6 cellular contexts compared by ENCODE assay signal in the genomic region with DNA sequence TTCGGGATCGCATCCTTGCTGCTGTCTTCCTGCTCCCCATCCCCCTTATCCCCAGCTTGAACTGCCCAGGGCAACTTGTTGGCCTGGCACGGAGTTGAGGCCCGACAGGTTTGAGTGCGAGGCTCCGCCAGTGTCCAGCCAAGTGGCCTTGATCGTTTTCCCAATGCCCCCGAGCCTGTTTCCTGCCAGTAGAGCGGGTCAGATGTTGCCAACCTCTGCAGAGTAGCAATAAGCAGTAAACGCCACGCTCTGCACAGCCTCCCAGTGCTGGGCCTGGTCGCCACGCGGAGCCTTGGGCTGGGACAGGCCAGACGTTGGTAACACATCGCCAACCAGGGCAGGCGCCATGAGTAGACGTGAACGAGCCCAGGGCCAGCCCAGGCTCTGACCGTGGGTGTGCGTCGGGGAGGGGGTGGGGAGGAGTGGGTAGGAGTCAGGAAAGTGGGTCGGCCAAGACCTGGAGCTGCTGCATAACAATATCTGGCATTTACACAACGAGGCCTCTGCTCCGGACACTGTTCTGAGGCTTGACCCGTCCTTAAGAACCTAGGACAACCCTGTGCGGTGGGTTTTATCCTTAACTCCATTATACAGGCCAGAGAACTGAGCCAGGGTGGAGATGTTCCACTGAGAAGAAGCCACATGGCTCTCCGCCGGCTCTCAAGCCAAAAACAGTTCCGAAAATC. TPM values are rescaled to one million over a fixed set of nuclear protein-coding genes. Genes with fewer than 3 reads are reported as not detected.
DNase-seq lines count a peak whose midpoint lies in the region; ATAC-seq and TF ChIP-seq lines count a peak whose summit lies in the region.

No MANE protein-coding gene starts in this region.

- peaks cover 11% of the 10 kb centered on the region for H3K4me1 ChIP-seq in mucosa of descending colon (ENCODE audit: low read depth)

- POLR2A ChIA-PET in activated naive CD8-positive, alpha-beta T cell treated with anti-CD3 and anti-CD28 coated beads, Interleukin-2, amount 10 ng/mL, durations not matched to agents 7 days and 5 days (lab: Charles Lee) = interaction anchor here (0.9 to 3.4 kb wide), 13 partner anchors 8 to 589 kb away, joined by 3 to 41 read pairs (median 6); partner anchors contain the start of genes ACY1, DUSP7, MANF and PARP3

- intact Hi-C loops in mucosa of descending colon (cut with DNase I, micrococcal nuclease) = no loop called here

- peak overlapping the region; percentile 89 for H3K4me3 Mint-ChIP-seq in activated naive CD8-positive, alpha-beta T cell treated with anti-CD3 and anti-CD28 coated beads, Interleukin-2, amount 10 ng/mL, durations not matched to agents 7 days and 5 days

- H3K27me3 Mint-ChIP-seq in activated naive CD8-positive, alpha-beta T cell treated with anti-CD3 and anti-CD28 coated beads, Interleukin-2, amount 10 ng/mL, durations not matched to agents 7 days and 5 days = no peaks in the 10 kb centered on the region

- H3K9me3 Mint-ChIP-seq in activated naive CD8-positive, alpha-beta T cell treated with anti-CD3 and anti-CD28 coated beads, Interleukin-2, amount 10 ng/mL, durations not matched to agents 7 days and 5 days = no peaks in the 10 kb centered on the region

- H3K36me3 Mint-ChIP-seq in activated naive CD8-positive, alpha-beta T cell treated with anti-CD3 and anti-CD28 coated beads, Interleukin-2, amount 10 ng/mL, durations not matched to agents 7 days and 5 days = no peaks in the 10 kb centered on the region

- peak overlapping the region; percentile 90 for H3K27ac Mint-ChIP-seq in activated naive CD8-positive, alpha-beta T cell treated with anti-CD3 and anti-CD28 coated beads, Interleukin-2, amount 10 ng/mL, durations not matched to agents 7 days and 5 days

- ATAC-seq in activated naive CD8-positive, alpha-beta T cell treated with anti-CD3 and anti-CD28 coated beads, Interleukin-2, amount 10 ng/mL, durations not matched to agents 7 days and 5 days (ENCODE audit: low read depth) = peak; percentile 9
- peak; percentile 33 for ATAC-seq in mucosa of descending colon

- H3K36me3 ChIP-seq in mucosa of descending colon (ENCODE audit: low read depth) = no peaks in the 10 kb centered on the region

- TF ChIP-seq CTCF in mucosa of descending colon (IDR thresholded peaks at IDR 0.05) = peak; percentile 2

- peak; percentile 49 for DNase-seq in stimulated activated CD4-positive, alpha-beta T cell treated with anti-CD3 and anti-CD28 coated beads, Interleukin-15, amount 100 ng/mL, for 24 hours
- no peak for DNase-seq in stimulated activated CD4-positive, alpha-beta T cell treated with anti-CD3 and anti-CD28 coated beads, Interleukin-12 subunit alpha, Interleukin-12 subunit beta, amount 100 ng/mL, for 4 hours
- DNase-seq in activated naive CD8-positive, alpha-beta T cell treated with anti-CD3 and anti-CD28 coated beads, Interleukin-2, amount 10 ng/mL, durations not matched to agents 7 days and 5 days = no peak
- peak; percentile 49 to 81 (median 72) for DNase-seq in mucosa of descending colon
- no peak for DNase-seq in activated gamma-delta T cell treated with Interleukin-2 at 50 U/mL for 16 hours
- DNase-seq in COLO829 (ENCODE audit: low spot score) = no peak

- peaks cover 30% of the 10 kb centered on the region for H3K4me1 Mint-ChIP-seq in activated naive CD8-positive, alpha-beta T cell treated with anti-CD3 and anti-CD28 coated beads, Interleukin-2, amount 10 ng/mL, durations not matched to agents 7 days and 5 days

- no peaks in the 10 kb centered on the region for H3K9me3 ChIP-seq in mucosa of descending colon

- H3K4me3 ChIP-seq in mucosa of descending colon = peak overlapping the region; percentile 15

RNA-seq across cellular contexts. Expression of gene ABHD14A, which starts 0.4 kb away (rescaled TPM):
- total RNA-seq in activated naive CD8-positive, alpha-beta T cell treated with anti-CD3 and anti-CD28 coated beads, Interleukin-2, amount 10 ng/mL, durations not matched to agents 7 days and 5 days = 10 to 100 TPM; 11.3 to 15.9 TPM
- 10 to 100 TPM in 1 of 3 donors, 1 to 10 TPM in 2; 6.3 to 14.8 (median 9.1) TPM for total RNA-seq in mucosa of descending colon

RNA-seq across cellular contexts. Expression of gene ABHD14B, which starts 0.6 kb away (rescaled TPM):
- total RNA-seq in activated naive CD8-positive, alpha-beta T cell treated with anti-CD3 and anti-CD28 coated beads, Interleukin-2, amount 10 ng/mL, durations not matched to agents 7 days and 5 days = 10 to 100 TPM; 49.6 to 54.3 TPM
- 10 to 100 TPM; 63.4 to 84.0 (median 81.0) TPM for total RNA-seq in mucosa of descending colon

RNA-seq across cellular contexts. Expression of gene PCBP4, which starts 7.2 kb away (rescaled TPM):
- total RNA-seq in activated naive CD8-positive, alpha-beta T cell treated with anti-CD3 and anti-CD28 coated beads, Interleukin-2, amount 10 ng/mL, durations not matched to agents 7 days and 5 days = 10 to 100 TPM; 17.8 to 18.2 TPM
- 10 to 100 TPM; 17.8 to 41.9 (median 25.9) TPM for total RNA-seq in mucosa of descending colon

RNA-seq across cellular contexts. Expression of gene ACY1, which starts 8.9 kb away (rescaled TPM):
- total RNA-seq in activated naive CD8-positive, alpha-beta T cell treated with anti-CD3 and anti-CD28 coated beads, Interleukin-2, amount 10 ng/mL, durations not matched to agents 7 days and 5 days = 10 to 100 TPM; 15.8 to 17.1 TPM
- 100 to 1,000 TPM in 2 of 3 donors, 10 to 100 TPM in 1; 79.9 to 180 (median 133) TPM for total RNA-seq in mucosa of descending colon

RNA-seq across cellular contexts. Expression of gene GPR62, which starts 19.2 kb away (rescaled TPM):
- total RNA-seq in activated naive CD8-positive, alpha-beta T cell treated with anti-CD3 and anti-CD28 coated beads, Interleukin-2, amount 10 ng/mL, durations not matched to agents 7 days and 5 days = not detected
- under 1 TPM in 1 of 3 donors, not detected in 2; 0.22 TPM for total RNA-seq in mucosa of descending colon

Comparison
In these comparisons a context has a peak if more than half of its experiments do, and no peak if none do; other contexts are left out.
1. DNase-seq: peak in stimulated activated CD4-positive, alpha-beta T cell treated with anti-CD3 and anti-CD28 coated beads, Interleukin-15, amount 100 ng/mL, for 24 hours (single experiment) and mucosa of descending colon (3 of 3); none in stimulated activated CD4-positive, alpha-beta T cell treated with anti-CD3 and anti-CD28 coated beads, Interleukin-12 subunit alpha, Interleukin-12 subunit beta, amount 100 ng/mL, for 4 hours (single experiment), activated naive CD8-positive, alpha-beta T cell treated with anti-CD3 and anti-CD28 coated beads, Interleukin-2, amount 10 ng/mL, durations not matched to agents 7 days and 5 days (single experiment), activated gamma-delta T cell treated with Interleukin-2 at 50 U/mL for 16 hours (single experiment) and COLO829 (single experiment).